ENCODE assay signal across 15 cellular contexts in genomic region chr9:4106744-4107143, GRCh38.
DNase-seq lines count a peak whose midpoint lies in the region; ATAC-seq, FAIRE-seq and TF ChIP-seq lines count a peak whose summit lies in the region.
"Had no signal": no experiment of that assay in that cellular context is flagged by ENCODE, and none has a peak within 500 bp of the region (broad histone marks: within the 10 kb centered on the region; RNA-seq: fewer than 3 reads in every experiment).

No MANE protein-coding gene starts in this region.

- ATAC-seq in left ventricle myocardium superior: peak; percentile 60
- no peak for ATAC-seq in stimulated activated naive CD8-positive, alpha-beta T cell treated with anti-CD3 and anti-CD28 coated beads, Interleukin-15, amount 100 ng/mL, for 72 hours
- ATAC-seq: HCT116, WTC11 had no signal

- no peak overlapping the region for H3K4me3 ChIP-seq in bronchial epithelial cell (ENCODE audit: low read depth, low read length)
- H3K4me3 ChIP-seq in transverse colon: no peak overlapping the region
- H3K4me3 ChIP-seq: adrenal gland, sigmoid colon had no signal

- H3K4me1 ChIP-seq in transverse colon: peaks cover 0 to 48% (median 37%) of the 10 kb centered on the region in 4 donors

- H3K27me3 Mint-ChIP-seq in stimulated activated naive CD8-positive, alpha-beta T cell treated with anti-CD3 and anti-CD28 coated beads, Interleukin-15, amount 100 ng/mL, for 72 hours: no peaks in the 10 kb centered on the region

- no peak overlapping the region for H3K27ac Mint-ChIP-seq in stimulated activated naive CD8-positive, alpha-beta T cell treated with anti-CD3 and anti-CD28 coated beads, Interleukin-15, amount 100 ng/mL, for 72 hours
- H3K27ac Mint-ChIP-seq: stimulated activated naive CD8-positive, alpha-beta T cell treated with anti-CD3 and anti-CD28 coated beads, Interleukin-15, Interleukin-2, amounts not matched to agents 100 ng/mL and 50 ng/mL, for 24 hours; WTC11 had no signal

- no peak for TF ChIP-seq EP300 in transverse colon (IDR thresholded peaks at IDR 0.05; ENCODE audit: low read depth)

- H3K4me3 Mint-ChIP-seq in stimulated activated naive CD8-positive, alpha-beta T cell treated with anti-CD3 and anti-CD28 coated beads, Interleukin-15, amount 100 ng/mL, for 72 hours: no peak overlapping the region
- H3K4me3 Mint-ChIP-seq: neural crest cell; stimulated activated naive CD8-positive, alpha-beta T cell treated with anti-CD3 and anti-CD28 coated beads, Interleukin-15, Interleukin-2, amounts not matched to agents 100 ng/mL and 50 ng/mL, for 24 hours; WTC11 had no signal

- peak overlapping the region; percentile 60 to 78 (median 71) for H3K27ac ChIP-seq in transverse colon
- H3K27ac ChIP-seq: adrenal gland had no signal

- TF ChIP-seq POLR2A in transverse colon (IDR thresholded peaks at IDR 0.05): no peak

- peak; percentile 43 for FAIRE-seq in bronchial epithelial cell (lab: Jason Lieb, UNC)

- peak; percentile 41 for DNase-seq in LoVo (ENCODE audit: low spot score)
- peak; percentile 90 for DNase-seq in bronchial epithelial cell (ENCODE audit: low read depth)
- no peak for DNase-seq in left ventricle myocardium superior
- no peak for DNase-seq in transverse colon
- DNase-seq in stimulated activated naive CD8-positive, alpha-beta T cell treated with anti-CD3 and anti-CD28 coated beads, Interleukin-15, amount 100 ng/mL, for 72 hours: no peak
- no peak for DNase-seq in NCI-H1694 treated with DMSO at 0.1 percent for 48 hours (lab: John Stamatoyannopoulos, UW)
- DNase-seq in activated CD4-positive, alpha-beta T cell treated with anti-CD3 and anti-CD28 coated beads for 1 hour: no peak
- DNase-seq: effector CD8-positive, alpha-beta T cell; NCI-H1092; sigmoid colon had no signal

- in situ Hi-C loops in transverse colon (cut with MboI; ENCODE audit: low pct_ligation_motif_present in 1 of 4, low pct_unique_long_range_greater_than_20kb in 1 of 4, low sequenced_read_pairs in 3 of 4): no loop called here

- no peaks in the 10 kb centered on the region for H3K27me3 ChIP-seq in bronchial epithelial cell (ENCODE audit: control insufficient read depth, insufficient read depth, low read length)
- no peaks in the 10 kb centered on the region for H3K27me3 ChIP-seq in transverse colon
- H3K27me3 ChIP-seq: adrenal gland, sigmoid colon had no signal

- TF ChIP-seq CTCF in bronchial epithelial cell (IDR thresholded peaks at IDR 0.05; ENCODE audit: insufficient read depth, low read length, severe bottlenecking) (no peak), transverse colon (IDR thresholded peaks at IDR 0.05) (no peak)

- intact Hi-C loops in left ventricle myocardium superior (cut with micrococcal nuclease): no loop called here
- intact Hi-C loops in transverse colon (cut with DNase I; ENCODE audit: low total_unique reads): no loop called here

- no peaks in the 10 kb centered on the region for H3K9me3 ChIP-seq in transverse colon
- H3K9me3 ChIP-seq: adrenal gland, sigmoid colon had no signal

- 38 to 40% methylated on average over 1 to 4 of the region's 4 CpGs for WGBS in transverse colon (ENCODE audit: low coverage in 1 of 2), 2 donors

- H3K4me1 Mint-ChIP-seq in stimulated activated naive CD8-positive, alpha-beta T cell treated with anti-CD3 and anti-CD28 coated beads, Interleukin-15, amount 100 ng/mL, for 72 hours: peaks cover 6% of the 10 kb centered on the region
- H3K4me1 Mint-ChIP-seq: WTC11 had no signal

- H3K9me3 Mint-ChIP-seq in stimulated activated naive CD8-positive, alpha-beta T cell treated with anti-CD3 and anti-CD28 coated beads, Interleukin-15, amount 100 ng/mL, for 72 hours: peaks cover 0 to 10% of the 10 kb centered on the region in 2 donors
- H3K9me3 Mint-ChIP-seq: stimulated activated naive CD8-positive, alpha-beta T cell treated with anti-CD3 and anti-CD28 coated beads, Interleukin-15, Interleukin-2, amounts not matched to agents 100 ng/mL and 50 ng/mL, for 24 hours had no signal

- no peaks in the 10 kb centered on the region for H3K36me3 ChIP-seq in bronchial epithelial cell (ENCODE audit: control insufficient read depth, insufficient read depth, low read length)
- H3K36me3 ChIP-seq in transverse colon: no peaks in the 10 kb centered on the region
- H3K36me3 ChIP-seq: adrenal gland, sigmoid colon had no signal

Comparison
In these comparisons a context has a peak if more than half of its experiments do, and no peak if none do; other contexts are left out.
1. DNase-seq: peak in LoVo (single experiment) and bronchial epithelial cell (single experiment); none in left ventricle myocardium superior (single experiment), transverse colon (single experiment), stimulated activated naive CD8-positive, alpha-beta T cell treated with anti-CD3 and anti-CD28 coated beads, Interleukin-15, amount 100 ng/mL, for 72 hours (0 of 2), NCI-H1694 treated with DMSO at 0.1 percent for 48 hours (single experiment) and activated CD4-positive, alpha-beta T cell treated with anti-CD3 and anti-CD28 coated beads for 1 hour (single experiment).